8 cellular contexts compared by ENCODE assay signal in the genomic region with DNA sequence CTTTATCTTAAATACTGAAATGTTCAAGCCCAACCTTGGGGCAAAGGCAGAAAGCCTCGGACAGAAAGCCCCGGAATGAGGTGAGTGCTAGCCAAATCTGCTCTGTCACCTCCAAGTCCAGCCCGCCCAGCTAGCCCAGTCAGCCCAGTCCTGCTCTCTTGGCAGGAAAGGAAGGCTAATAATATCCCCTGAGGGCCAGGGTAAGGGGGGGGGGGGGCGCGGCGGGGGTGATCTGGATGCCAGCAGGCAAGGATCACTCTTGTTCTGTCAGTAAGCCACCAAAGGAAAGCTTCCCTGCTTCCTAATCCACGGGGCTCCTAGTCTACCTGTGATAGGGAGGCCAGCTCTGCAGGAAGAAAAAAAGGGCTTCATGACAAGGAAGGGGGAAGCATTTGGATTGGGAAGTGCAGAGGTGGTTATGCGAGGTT. TPM values are rescaled to one million over a fixed set of nuclear protein-coding genes. Genes with fewer than 3 reads are reported as not detected.
DNase-seq lines count a peak whose midpoint lies in the region; ATAC-seq, FAIRE-seq and TF ChIP-seq lines count a peak whose summit lies in the region.

No MANE protein-coding gene starts in this region.

- DNase-seq in C1 segment of cervical spinal cord (lab: John Stamatoyannopoulos, UW), result peak in 8 of 14 donors; percentile 2 to 88 (median 28)
- no peak for DNase-seq in GM12878 (ENCODE audit: low read depth, low spot score)
- DNase-seq in stimulated activated naive B cell treated with anti-CD40 and anti-IgM and Interleukin-4, amounts not matched to agents 10 μg/mL and 1 μg/mL and 100 μg/mL, for 72 hours, result no peak
- DNase-seq in NOMO-1 treated with DMSO at 0.1 percent for 48 hours (lab: John Stamatoyannopoulos, UW; ENCODE audit: unreplicated experiment), result no peak
- no peak for DNase-seq in NOMO-1 (lab: John Stamatoyannopoulos, UW; ENCODE audit: unreplicated experiment in 2 of 2)

- intact Hi-C loops in GM12878 (cut with micrococcal nuclease; ENCODE audit: unreplicated experiment), result no loop called here

- POLR2A ChIA-PET in GM12878 (lab: Charles Lee), result interaction anchor here (2.2 kb wide), 1 partner anchor 11 kb away, joined by 5 read pairs; no protein-coding TSS in a partner anchor

- BruUV-seq in GM12878 (replicated peaks; lab: Mats Ljungman, UMichigan), result no TSS peak

- H3K79me2 ChIP-seq in GM12878 (ENCODE audit: control insufficient read depth, insufficient read depth, low read length), result no peaks in the 10 kb centered on the region

- no peaks in the 10 kb centered on the region for H3K36me3 ChIP-seq in HUES64 (ENCODE audit: insufficient read depth, low read length)
- H3K36me3 ChIP-seq in GM12878 (ENCODE audit: control insufficient read depth in 2 of 2, insufficient read depth in 2 of 2, low read length in 1 of 2), result no peaks in the 10 kb centered on the region
- H3K36me3 ChIP-seq in iPS-18a (ENCODE audit: control insufficient read depth, low read depth, low read length), result no peaks in the 10 kb centered on the region

- H3K27ac ChIP-seq in HUES64 (ENCODE audit: low read depth, low read length), result no peak overlapping the region
- no peak overlapping the region for H3K27ac ChIP-seq in GM12878 (ENCODE audit: control insufficient read depth, insufficient read depth)
- no peak overlapping the region for H3K27ac ChIP-seq in iPS-18a (ENCODE audit: low read length)

- H3K27ac Mint-ChIP-seq in stimulated activated naive B cell treated with anti-CD40 and anti-IgM and Interleukin-4, amounts not matched to agents 10 μg/mL and 1 μg/mL and 100 μg/mL, for 72 hours, result peak overlapping the region; percentile 94

- peak overlapping the region; percentile 96 for H3K4me3 ChIP-seq in HUES64 (ENCODE audit: low read length)
- H3K4me3 ChIP-seq in GM12878, result 0 out of 2 replicates have a peak overlapping the region, but pooled peaks have one; percentile 94
- H3K4me3 ChIP-seq in iPS-18a (ENCODE audit: low read length), result peak overlapping the region; percentile 90

- H3K4me2 ChIP-seq in GM12878 (ENCODE audit: control insufficient read depth, insufficient read depth), result peak overlapping the region; percentile 79

- TF ChIP-seq POLR2A in GM12878 (IDR thresholded peaks at IDR 0.05; ENCODE audit: low read depth, low read length), result no peak

- SMC1A ChIA-PET in GM12878 (lab: Charles Lee; ENCODE audit: uncharacterized antibody, unreplicated experiment), result interaction anchor here (0.9 to 2.6 kb wide), 5 partner anchors 9 to 78 kb away, joined by 3 to 11 read pairs (median 3); no protein-coding TSS in a partner anchor

- in situ Hi-C loops in GM12878 (cut with MboI), result no loop called here

- 17% methylated on average over 5 of the region's 8 CpGs for WGBS in HUES64
- WGBS in GM12878 (ENCODE audit: insufficient coverage, insufficient replicate concordance, low lambda C conversion rate, missing lambda C conversion rate), result 58% methylated on average over 5 of the region's 8 CpGs

- FAIRE-seq in GM12878 (lab: Jason Lieb, UNC), result no peak

- CTCF ChIA-PET in GM12878 (lab: Yijun Ruan, JAX), result interaction anchor here (0.6 to 3.9 kb wide), 11 partner anchors 10 to 668 kb away, joined by 3 to 45 read pairs (median 4); a partner anchor contains a TSS

- no peak overlapping the region for H2AFZ ChIP-seq in GM12878 (ENCODE audit: control insufficient read depth, low read depth, low read length)

- H3K4me1 Mint-ChIP-seq in stimulated activated naive B cell treated with anti-CD40 and anti-IgM and Interleukin-4, amounts not matched to agents 10 μg/mL and 1 μg/mL and 100 μg/mL, for 72 hours, result peaks cover 12 to 27% of the 10 kb centered on the region in 2 donors

- no peak for TF ChIP-seq EP300 in GM12878 (IDR thresholded peaks at IDR 0.05; ENCODE audit: borderline replicate concordance in 1 of 2, control insufficient read depth in 1 of 2, low read depth in 2 of 2, low read length in 2 of 2)

- no peaks in the 10 kb centered on the region for H3K27me3 Mint-ChIP-seq in stimulated activated naive B cell treated with anti-CD40 and anti-IgM and Interleukin-4, amounts not matched to agents 10 μg/mL and 1 μg/mL and 100 μg/mL, for 72 hours

- H3K4me1 ChIP-seq in HUES64 (ENCODE audit: insufficient read depth, low read length) (peaks cover 9% of the 10 kb centered on the region), GM12878 (ENCODE audit: control insufficient read depth, insufficient read depth, low read length) (no peaks in the 10 kb centered on the region), iPS-18a (ENCODE audit: control insufficient read depth, low read depth, low read length) (peaks cover 4% of the 10 kb centered on the region)

- H3K9me3 ChIP-seq in HUES64 (ENCODE audit: insufficient read depth, low read depth, low read length), result no peaks in the 10 kb centered on the region
- no peaks in the 10 kb centered on the region for H3K9me3 ChIP-seq in GM12878 (replicated peaks; ENCODE audit: control insufficient read depth, insufficient read depth, low read length)
- no peaks in the 10 kb centered on the region for H3K9me3 ChIP-seq in iPS-18a (ENCODE audit: control insufficient read depth, low read depth, low read length)

- RAD21 ChIA-PET in GM12878 (lab: Charles Lee; ENCODE audit: unreplicated experiment), result interaction anchor here (0.6 to 2.0 kb wide), 8 partner anchors 10 to 272 kb away, joined by 3 to 11 read pairs (median 4); a partner anchor contains a TSS

- H3K9me3 Mint-ChIP-seq in stimulated activated naive B cell treated with anti-CD40 and anti-IgM and Interleukin-4, amounts not matched to agents 10 μg/mL and 1 μg/mL and 100 μg/mL, for 72 hours, result no peaks in the 10 kb centered on the region

- ATAC-seq in GM12878, result no peak
- ATAC-seq in stimulated activated naive B cell treated with anti-CD40 and anti-IgM and Interleukin-4, amounts not matched to agents 10 μg/mL and 1 μg/mL and 100 μg/mL, for 72 hours (replicated peaks), result no peak
- no peak for ATAC-seq in HG02885 (IDR thresholded peaks at IDR 0.05; ENCODE audit: poor library complexity, unreplicated experiment)

- no peak overlapping the region for H3K9ac ChIP-seq in HUES64 (ENCODE audit: low read depth, low read length)
- no peak overlapping the region for H3K9ac ChIP-seq in GM12878 (ENCODE audit: control insufficient read depth, insufficient read depth, low read length)
- H3K9ac ChIP-seq in iPS-18a (ENCODE audit: low read length), result no peak overlapping the region

- no peak for TF ChIP-seq CTCF in GM12878 (IDR thresholded peaks at IDR 0.05 in 2 of 3, conservative IDR thresholded peaks at IDR 0.05 in 1 of 3; ENCODE audit: control insufficient read depth in 2 of 3, extremely low read depth in 1 of 3, insufficient read depth in 1 of 3, low read depth in 3 of 3, low read length in 3 of 3)

- H3K4me3 Mint-ChIP-seq in stimulated activated naive B cell treated with anti-CD40 and anti-IgM and Interleukin-4, amounts not matched to agents 10 μg/mL and 1 μg/mL and 100 μg/mL, for 72 hours, result peak overlapping the region; percentile 92 to 94

- TF ChIP-seq RAD21 in GM12878 (IDR thresholded peaks at IDR 0.05; ENCODE audit: insufficient read depth, low read depth, low read length), result no peak

- no peaks in the 10 kb centered on the region for H4K20me1 ChIP-seq in GM12878 (ENCODE audit: control insufficient read depth, insufficient read depth)

- H3K36me3 Mint-ChIP-seq in stimulated activated naive B cell treated with anti-CD40 and anti-IgM and Interleukin-4, amounts not matched to agents 10 μg/mL and 1 μg/mL and 100 μg/mL, for 72 hours, result peaks cover 0 to 2% of the 10 kb centered on the region in 2 donors

- H3K27me3 ChIP-seq in HUES64 (ENCODE audit: insufficient read depth, low read length) (peaks cover 6% of the 10 kb centered on the region; the same call in 1 of the 2 replicates), GM12878 (replicated peaks in 1 of 2; ENCODE audit: control insufficient read depth in 2 of 2, insufficient read depth in 2 of 2, low read length in 1 of 2) (no peaks in the 10 kb centered on the region), iPS-18a (ENCODE audit: control insufficient read depth, insufficient read depth, low read length) (no peaks in the 10 kb centered on the region)

RNA-seq across cellular contexts. Expression of a gene that starts 1.1 kb away (rescaled TPM):
- 16.5 TPM for polyA plus RNA-seq in HUES64 (2013, experiment 1 of 2)
- 19.2 TPM for polyA plus RNA-seq in HUES64 (2013, experiment 2 of 2)
- 10.9 and 11.9 TPM in 2 replicates for total RNA-seq in GM12878 (2013; cell fraction: nucleolus; rRNA removed)
- total RNA-seq in GM12878 (2014; rRNA removed) (15.2 and 18.9 TPM in 2 replicates), GM12878 (2014; rRNA removed; fragmentation: Illumina TruSeq; extraction: Trizol) (16.4 and 17.0 TPM in 2 replicates), GM12878 (2021) (17.1 and 17.5 TPM in 2 replicates)
- 9.9 TPM for polyA plus RNA-seq in GM12878 (2011; ENCODE audit: low read depth)
- polyA plus RNA-seq in GM12878 (2011; rRNA removed) (16.9 and 29.7 TPM in 2 replicates), GM12878 (2014; fragmentation: Illumina TruSeq; extraction: Trizol) (23.9 and 26.5 TPM in 2 replicates), GM12878 (2014; fragmentation: Nextera tagmentation; extraction: Ambion mirVana) (10 to 100 TPM; 11.2 to 12.7 TPM), GM12878 (2014; rRNA removed) (11.8 and 13.0 TPM in 2 replicates), GM12878 (2016; fragmentation: Nextera tagmentation; extraction: Ambion mirVana) (10 to 100 TPM; 14.4 to 14.6 TPM)
- 20.8 and 26.8 TPM in 2 replicates for polyA plus RNA-seq in GM12878 (2011; cell fraction: cytosol; rRNA removed)
- 17.0 and 17.4 TPM in 2 replicates for polyA plus RNA-seq in GM12878 (2011; cell fraction: nucleus; rRNA removed)
- 10.6 and 11.9 TPM in 2 replicates for polyA plus RNA-seq in GM12878 (2012)
- 18.1 TPM in 2 replicates for polyA minus RNA-seq in GM12878 (2011; rRNA and poly(A)+ RNA removed)
- 9.6 and 11.2 TPM in 2 replicates for polyA minus RNA-seq in GM12878 (2011; cell fraction: cytosol; rRNA and poly(A)+ RNA removed)
- 3.7 and 6.3 TPM in 2 replicates for polyA minus RNA-seq in GM12878 (2011; cell fraction: nucleus; rRNA and poly(A)+ RNA removed)

RNA-seq across cellular contexts. Expression of a gene that starts 28.8 kb away (rescaled TPM):
- 20.7 TPM for polyA plus RNA-seq in HUES64 (2013, experiment 1 of 2)
- 20.2 TPM for polyA plus RNA-seq in HUES64 (2013, experiment 2 of 2)
- total RNA-seq in GM12878 (2013; cell fraction: nucleolus; rRNA removed), result 19.3 and 19.8 TPM in 2 replicates
- total RNA-seq in GM12878 (2014; rRNA removed) (20.3 and 22.0 TPM in 2 replicates), GM12878 (2014; rRNA removed; fragmentation: Illumina TruSeq; extraction: Trizol) (23.1 and 24.0 TPM in 2 replicates), GM12878 (2021) (14.9 and 15.3 TPM in 2 replicates)
- polyA plus RNA-seq in GM12878 (2011; ENCODE audit: low read depth), result 14.5 TPM
- polyA plus RNA-seq in GM12878 (2011; rRNA removed) (20.9 and 28.5 TPM in 2 replicates), GM12878 (2014; fragmentation: Illumina TruSeq; extraction: Trizol) (25.9 and 28.5 TPM in 2 replicates), GM12878 (2014; fragmentation: Nextera tagmentation; extraction: Ambion mirVana) (10 to 100 TPM; 21.2 to 21.4 TPM), GM12878 (2014; rRNA removed) (19.2 and 21.3 TPM in 2 replicates), GM12878 (2016; fragmentation: Nextera tagmentation; extraction: Ambion mirVana) (10 to 100 TPM; 29.6 to 33.1 TPM)
- polyA plus RNA-seq in GM12878 (2011; cell fraction: cytosol; rRNA removed), result 10.8 and 11.2 TPM in 2 replicates
- polyA plus RNA-seq in GM12878 (2011; cell fraction: nucleus; rRNA removed), result 6.6 and 9.4 TPM in 2 replicates
- 11.2 and 15.0 TPM in 2 replicates for polyA plus RNA-seq in GM12878 (2012)
- polyA minus RNA-seq in GM12878 (2011; rRNA and poly(A)+ RNA removed), result 7.2 and 8.4 TPM in 2 replicates
- 3.5 and 4.1 TPM in 2 replicates for polyA minus RNA-seq in GM12878 (2011; cell fraction: cytosol; rRNA and poly(A)+ RNA removed)
- 5.6 and 9.4 TPM in 2 replicates for polyA minus RNA-seq in GM12878 (2011; cell fraction: nucleus; rRNA and poly(A)+ RNA removed)

Comparison
In these comparisons a context has a peak if more than half of its experiments do, and no peak if none do; other contexts are left out.
1. DNase-seq: peak in C1 segment of cervical spinal cord (8 of 14); none in GM12878 (single experiment), stimulated activated naive B cell treated with anti-CD40 and anti-IgM and Interleukin-4, amounts not matched to agents 10 μg/mL and 1 μg/mL and 100 μg/mL, for 72 hours (single experiment), NOMO-1 treated with DMSO at 0.1 percent for 48 hours (single experiment) and NOMO-1 (0 of 2).
2. Peak in every context shown above with its lines, with median percentiles within 50 percentile points of each other: H3K4me3 ChIP-seq.